In genomic region chr19:10587022-10587838, GRCh38 we compare ENCODE assay signal across 12 cellular contexts. TPM values are rescaled to one million over a fixed set of nuclear protein-coding genes. Genes with fewer than 3 reads are reported as not detected.
DNase-seq lines count a peak whose midpoint lies in the region; ATAC-seq, FAIRE-seq and TF ChIP-seq lines count a peak whose summit lies in the region.
"Had no signal": no experiment of that assay in that cellular context is flagged by ENCODE, and none has a peak within 500 bp of the region (broad histone marks: within the 10 kb centered on the region; RNA-seq: fewer than 3 reads in every experiment).

Gene AP1M2 (minus strand): TSS chr19:10587312. CDS start chr19:10587231, 81 bp downstream.

- TF ChIP-seq CTCF in VCaP (conservative IDR thresholded peaks at IDR 0.05) (no peak), keratinocyte (optimal IDR thresholded peaks at IDR 0.05 in 1 of 3, IDR thresholded peaks at IDR 0.05 in 1 of 3, conservative IDR thresholded peaks at IDR 0.05 in 1 of 3; ENCODE audit: extremely low read depth in 1 of 3, insufficient read depth in 2 of 3, low read length in 3 of 3) (no peak), type B pancreatic cell (conservative IDR thresholded peaks at IDR 0.05) (no peak), BE2C (IDR thresholded peaks at IDR 0.05; ENCODE audit: low read depth, low read length) (no peak), OCI-LY7 (conservative IDR thresholded peaks at IDR 0.05; ENCODE audit: low read length) (no peak)

- peaks cover 8% of the 10 kb centered on the region; the same call in 1 of the 2 replicates for H3K36me3 ChIP-seq in HUES6 (ENCODE audit: control insufficient read depth, insufficient read depth, low read length)
- peaks cover 4 to 5% of the 10 kb centered on the region in 2 experiments for H3K36me3 ChIP-seq in keratinocyte (ENCODE audit: control insufficient read depth in 2 of 2, extremely low read depth in 1 of 2, insufficient read depth in 2 of 2, low read length in 2 of 2)
- H3K36me3 ChIP-seq in BE2C: no peaks in the 10 kb centered on the region
- H3K36me3 ChIP-seq in OCI-LY7 (ENCODE audit: insufficient read depth, low read length): no peaks in the 10 kb centered on the region

- H2AFZ ChIP-seq in keratinocyte (ENCODE audit: control insufficient read depth, low read length) (peak within 1 kb of the TSS; percentile 98), OCI-LY7 (ENCODE audit: low read length) (no peak within 1 kb of the TSS)

- no peaks in the 10 kb centered on the region for H3K9me1 ChIP-seq in keratinocyte (ENCODE audit: control insufficient read depth, extremely low read depth, insufficient read depth, low read length)

- peaks cover 28% of the 10 kb centered on the region for H3K27me3 Mint-ChIP-seq in type B pancreatic cell

- H3K27ac Mint-ChIP-seq in type B pancreatic cell: peak within 1 kb of the TSS; percentile 70
- H3K27ac Mint-ChIP-seq: activated T-helper 17 cell treated with anti-CD3 and anti-CD28 coated beads, Interleukin-2, amount 50 U/mL, for 72 hours had no signal

- H3K9me3 ChIP-seq in HUES6 (ENCODE audit: control insufficient read depth, insufficient read depth, low read depth, low read length) (no peaks in the 10 kb centered on the region), keratinocyte (ENCODE audit: control insufficient read depth, low read depth, low read length) (no peaks in the 10 kb centered on the region), BE2C (no peaks in the 10 kb centered on the region), OCI-LY7 (ENCODE audit: low read length) (no peaks in the 10 kb centered on the region)

- DNase-seq in keratinocyte (ENCODE audit: low read depth, low spot score) (no peak), type B pancreatic cell (ENCODE audit: extremely low spot score, unreplicated experiment) (no peak), BE2C (no peak), OCI-LY7 (ENCODE audit: low spot score) (no peak)
- DNase-seq: OCI-M1; stimulated activated naive CD8-positive, alpha-beta T cell treated with anti-CD3 and anti-CD28 coated beads, Interleukin-15, Interleukin-2, amounts not matched to agents 100 U/mL and 50 U/mL, for 24 hours had no signal

- no peak for ATAC-seq in GM21723 (IDR thresholded peaks at IDR 0.05; ENCODE audit: unreplicated experiment)
- ATAC-seq: activated T-helper 17 cell treated with anti-CD3 and anti-CD28 coated beads, Interleukin-2, amount 50 U/mL, for 72 hours; stimulated activated naive CD8-positive, alpha-beta T cell treated with anti-CD3 and anti-CD28 coated beads, Interleukin-15, Interleukin-2, amounts not matched to agents 100 U/mL and 50 U/mL, for 24 hours had no signal

- peak within 1 kb of the TSS; percentile 89 for H3K4me3 Mint-ChIP-seq in type B pancreatic cell
- H3K4me3 Mint-ChIP-seq: activated T-helper 17 cell treated with anti-CD3 and anti-CD28 coated beads, Interleukin-2, amount 50 U/mL, for 72 hours had no signal

- CTCF ChIA-PET in OCI-LY7 (lab: Charles Lee; ENCODE audit: unreplicated experiment): no interaction called here

- no peaks in the 10 kb centered on the region for H3K36me3 Mint-ChIP-seq in type B pancreatic cell

- no peaks in the 10 kb centered on the region for H3K9me3 Mint-ChIP-seq in type B pancreatic cell
- H3K9me3 Mint-ChIP-seq: activated T-helper 17 cell treated with anti-CD3 and anti-CD28 coated beads, Interleukin-2, amount 50 U/mL, for 72 hours had no signal

- H3K79me2 ChIP-seq in keratinocyte (ENCODE audit: control insufficient read depth, insufficient read depth, low read length) (peaks cover 21% of the 10 kb centered on the region), OCI-LY7 (ENCODE audit: insufficient read depth, low read depth, low read length) (no peaks in the 10 kb centered on the region)

- H3K4me1 Mint-ChIP-seq in type B pancreatic cell (ENCODE audit: unreplicated experiment): peaks cover 7% of the 10 kb centered on the region

- FAIRE-seq in keratinocyte (lab: Jason Lieb, UNC): peak; percentile 82
- FAIRE-seq: G401.6 had no signal

- dilution Hi-C loops in keratinocyte (cut with MboI; ENCODE audit: extremely low pct_ligation_motif_present, low sequenced_read_pairs): no loop called here

- intact Hi-C loops in OCI-LY7 (cut with micrococcal nuclease; ENCODE audit: unreplicated experiment): no loop called here

- H3K27me3 ChIP-seq in HUES6 (ENCODE audit: control insufficient read depth, insufficient read depth, low read length) (peaks cover 9% of the 10 kb centered on the region; the same call in 1 of the 2 replicates), keratinocyte (ENCODE audit: control insufficient read depth, extremely low read depth, insufficient read depth, low read length) (no peaks in the 10 kb centered on the region), BE2C (peaks cover 22% of the 10 kb centered on the region)

- H3K9ac ChIP-seq in HUES6 (ENCODE audit: low read length) (peak within 1 kb of the TSS; percentile 68), keratinocyte (ENCODE audit: control insufficient read depth, extremely low read depth, insufficient read depth, low read length) (peak within 1 kb of the TSS; percentile 89)
- H3K9ac ChIP-seq: KMS-11 had no signal

- H3K4me1 ChIP-seq in HUES6 (ENCODE audit: control insufficient read depth, insufficient read depth, low read length): no peaks in the 10 kb centered on the region
- H3K4me1 ChIP-seq in keratinocyte (ENCODE audit: control insufficient read depth, extremely low read depth, insufficient read depth, low read length): peaks cover 6% of the 10 kb centered on the region
- H3K4me1 ChIP-seq in BE2C: no peaks in the 10 kb centered on the region
- peaks cover 28% of the 10 kb centered on the region for H3K4me1 ChIP-seq in OCI-LY7 (ENCODE audit: insufficient read depth, low read length, poor library complexity, severe bottlenecking)

- BruUV-seq in OCI-LY7 (replicated peaks; lab: Mats Ljungman, UMichigan): no TSS peak

- H3K27ac ChIP-seq in HUES6 (ENCODE audit: low read depth, low read length) (peak within 1 kb of the TSS; percentile 50; the same call in 1 of the 2 replicates), VCaP (peak within 1 kb of the TSS; percentile 62), keratinocyte (ENCODE audit: control insufficient read depth, insufficient read depth, low read length) (peak within 1 kb of the TSS; percentile 73), OCI-LY7 (ENCODE audit: low read depth, low read length, poor library complexity, severe bottlenecking) (no peak within 1 kb of the TSS)
- H3K27ac ChIP-seq: KMS-11 had no signal

- H3K4me3 ChIP-seq in HUES6 (ENCODE audit: low read depth, low read length) (peak within 1 kb of the TSS; percentile 90), keratinocyte (ENCODE audit: control insufficient read depth in 2 of 3, extremely low read depth in 1 of 3, insufficient read depth in 2 of 3, low read depth in 1 of 3, low read length in 3 of 3) (peak within 1 kb of the TSS; percentile 59 to 85 (median 79)), BE2C (ENCODE audit: low read depth, low read length) (no peak within 1 kb of the TSS), OCI-LY7 (ENCODE audit: low read depth, low read length, poor library complexity, severe bottlenecking) (no peak within 1 kb of the TSS)

- H4K20me1 ChIP-seq in keratinocyte (ENCODE audit: control insufficient read depth, extremely low read depth, insufficient read depth, low read length) (no peaks in the 10 kb centered on the region), OCI-LY7 (ENCODE audit: insufficient read depth, low read length) (no peaks in the 10 kb centered on the region)

- H3K9me2 ChIP-seq in OCI-LY7 (ENCODE audit: insufficient read depth, low read length): no peaks in the 10 kb centered on the region

- POLR2A ChIA-PET in OCI-LY7 (lab: Charles Lee): no interaction called here

- H3K4me2 ChIP-seq in keratinocyte (ENCODE audit: control insufficient read depth, extremely low read depth, insufficient read depth, low read depth, low read length): peak within 1 kb of the TSS; percentile 96
- no peak within 1 kb of the TSS for H3K4me2 ChIP-seq in OCI-LY7 (ENCODE audit: low read length)
- H3K4me2 ChIP-seq: KMS-11 had no signal

RNA-seq across cellular contexts. Expression of gene AP1M2, which starts in this region (rescaled TPM):
- polyA plus RNA-seq in keratinocyte: 83.1 to 122 TPM (median 109 TPM) in 3 replicates
- polyA plus RNA-seq in keratinocyte (2011; ENCODE audit: low read depth): 32.6 TPM
- polyA plus RNA-seq in keratinocyte (2011; cell fraction: cytosol; rRNA removed): 89.6 and 103 TPM in 2 replicates
- 68.6 and 85.6 TPM in 2 replicates for polyA plus RNA-seq in keratinocyte (2011; cell fraction: nucleus; rRNA removed)
- 76.8 and 87.2 TPM in 2 replicates for polyA plus RNA-seq in keratinocyte (2012; ENCODE audit: low replicate concordance)
- 137 to 221 TPM (median 160 TPM) in 3 replicates for polyA minus RNA-seq in keratinocyte
- 129 TPM for polyA minus RNA-seq in keratinocyte (2011; cell fraction: cytosol; rRNA and poly(A)+ RNA removed)
- 42.7 and 56.3 TPM in 2 replicates for polyA minus RNA-seq in keratinocyte (2011; cell fraction: nucleus; rRNA and poly(A)+ RNA removed)
- total RNA-seq in type B pancreatic cell (ENCODE audit: low replicate concordance) (45.2 and 104 TPM in 2 replicates), OCI-LY7 (2022) (not detected in 2 replicates)
- polyA plus RNA-seq in BE2C (2012; ENCODE audit: insufficient read depth, insufficient read length, low read depth): not detected
- 0.44 TPM in 1 of 2 replicates, not detected in the other for total RNA-seq in OCI-LY7 (2014; rRNA removed; shearing (Covaris generic))
- total RNA-seq: activated T-helper 17 cell treated with anti-CD3 and anti-CD28 coated beads, Interleukin-2, amount 50 U/mL, for 72 hours had no signal

Comparison
In these comparisons a context has a peak if more than half of its experiments do, and no peak if none do; other contexts are left out.
1. RNA of gene AP1M2 (total RNA-seq): 45.2 to 104 TPM in type B pancreatic cell; 0.44 TPM in OCI-LY7; every median in the first group is over 10 times any median in the second.
2. H3K4me3 ChIP-seq: peak in HUES6 (single experiment) and keratinocyte (3 of 3); none in BE2C (single experiment) and OCI-LY7 (single experiment).